Comparison of ENCODE assay signal across 35 cellular contexts in the genomic region with DNA sequence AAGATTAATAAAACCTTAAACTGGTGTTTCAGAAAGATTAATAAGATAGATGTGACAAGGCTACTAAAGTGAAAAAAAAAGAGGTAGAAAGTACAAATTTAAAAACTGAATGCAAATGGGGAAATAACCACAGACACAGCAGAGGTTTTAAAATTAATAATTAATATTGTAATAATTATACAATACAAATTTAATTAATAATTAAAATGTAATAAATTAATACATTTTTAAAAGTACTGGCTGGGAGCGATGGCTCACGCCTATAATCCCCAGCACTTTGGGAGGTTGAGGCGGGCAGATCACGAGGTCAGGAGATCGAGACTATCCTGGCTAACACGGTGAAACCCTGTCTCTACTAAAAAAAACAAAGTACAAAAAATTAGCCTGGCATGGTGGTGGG. TPM values are rescaled to one million over a fixed set of nuclear protein-coding genes. Genes with fewer than 3 reads are reported as not detected.
"Had no signal": no experiment of that assay in that cellular context is flagged by ENCODE, and none has a peak within 500 bp of the region (broad histone marks: within the 10 kb centered on the region; RNA-seq: fewer than 3 reads in every experiment).

No MANE protein-coding gene starts in this region.

- DNase-seq: activated CD4-positive, alpha-beta T cell treated with anti-CD3 and anti-CD28 coated beads for 1 hour; activated CD4-positive, alpha-beta T cell treated with anti-CD3 and anti-CD28 coated beads for 36 hours; activated CD4-positive, alpha-beta T cell treated with anti-CD3 and anti-CD28 coated beads for 48 hours; activated CD4-positive, alpha-beta T cell treated with anti-CD3 and anti-CD28 coated beads, Interleukin-2, amount 50 U/mL, for 48 hours; activated CD4-positive, CD25-positive, alpha-beta regulatory T cell; activated CD8-positive, alpha-beta memory T cell treated with anti-CD3 and anti-CD28 coated beads for 24 hours; activated CD8-positive, alpha-beta memory T cell treated with anti-CD3 and anti-CD28 coated beads, Interleukin-2, amount 10 ng/mL, durations not matched to agents 7 days and 5 days; activated CD8-positive, alpha-beta memory T cell treated with anti-CD3 and anti-CD28 coated beads, Interleukin-2, amount 50 U/mL, for 48 hours; activated CD8-positive, alpha-beta T cell treated with anti-CD3 and anti-CD28 coated beads, Interleukin-2, amount 10 ng/mL, durations not matched to agents 7 days and 5 days; activated effector memory CD4-positive, alpha-beta T cell treated with Interleukin-2 at 50 U/mL for 16 hours; activated gamma-delta T cell; activated naive CD4-positive, alpha-beta T cell treated with anti-CD3 and anti-CD28 coated beads, Interleukin-2, amount 50 U/mL, for 16 hours; activated naive CD4-positive, alpha-beta T cell treated with Interleukin-2 at 50 U/mL for 16 hours; activated naive CD8-positive, alpha-beta T cell treated with anti-CD3 and anti-CD28 coated beads, Interleukin-2, amount 10 ng/mL, durations not matched to agents 7 days and 5 days; activated naive CD8-positive, alpha-beta T cell treated with anti-CD3 and anti-CD28 coated beads, Interleukin-2, amount 50 U/mL, for 24 hours; activated T-cell treated with anti-CD3 and anti-CD28 coated beads, Interleukin-2, amount 50 U/mL, for 24 hours; amygdala; anterior cingulate cortex; caudate nucleus; cerebellar nuclear complex; SW 1271; T-helper 1 cell; T-helper 2 cell; T-helper 9 cell had no signal

- H3K9me3 Mint-ChIP-seq: central memory CD8-positive, alpha-beta T cell had no signal

- ATAC-seq: activated CD4-positive, alpha-beta T cell treated with anti-CD3 and anti-CD28 coated beads for 36 hours; activated CD4-positive, CD25-positive, alpha-beta regulatory T cell treated with anti-CD3 and anti-CD28 coated beads, Interleukin-2, amount 50 U/mL, for 24 hours; activated CD8-positive, alpha-beta memory T cell treated with anti-CD3 and anti-CD28 coated beads, Interleukin-2, amount 10 ng/mL, durations not matched to agents 7 days and 5 days; activated CD8-positive, alpha-beta T cell treated with anti-CD3 and anti-CD28 coated beads, Interleukin-2, amount 10 ng/mL, durations not matched to agents 7 days and 5 days; activated naive CD8-positive, alpha-beta T cell treated with anti-CD3 and anti-CD28 coated beads, Interleukin-2, amount 50 U/mL, for 24 hours had no signal

- H3K27ac Mint-ChIP-seq: activated CD4-positive, alpha-beta T cell treated with anti-CD3 and anti-CD28 coated beads for 36 hours; activated CD8-positive, alpha-beta memory T cell treated with anti-CD3 and anti-CD28 coated beads, Interleukin-2, amount 10 ng/mL, durations not matched to agents 7 days and 5 days; activated CD8-positive, alpha-beta T cell treated with anti-CD3 and anti-CD28 coated beads, Interleukin-2, amount 10 ng/mL, durations not matched to agents 7 days and 5 days; activated naive CD8-positive, alpha-beta T cell; activated naive CD8-positive, alpha-beta T cell treated with anti-CD3 and anti-CD28 coated beads, Interleukin-2, amount 10 ng/mL, durations not matched to agents 7 days and 5 days; activated naive CD8-positive, alpha-beta T cell treated with anti-CD3 and anti-CD28 coated beads, Interleukin-2, amount 50 U/mL, for 24 hours; activated T-cell treated with anti-CD3 and anti-CD28 coated beads, Interleukin-2, amount 50 U/mL, for 24 hours; activated T-helper 2 cell treated with anti-CD3 and anti-CD28 coated beads, Interferon-gamma antibody, Interleukin-2, Interleukin-4, amounts not matched to agents 10 μg/mL and 5 μg/mL and 100 μg/mL, durations not matched to agents 14 hours and 24 hours and 36 hours; brain; T-helper 1 cell treated with Interleukin-12 subunit alpha and Interleukin-12 subunit beta and Interleukin-4 antibody, amounts not matched to agents 30 μg/mL and 1 μg/mL, for 36 hours; T-helper 2 cell treated with Interferon-gamma antibody and Interleukin-4, amounts not matched to agents 5 μg/mL and 100 μg/mL, for 36 hours had no signal

- H3K27me3 Mint-ChIP-seq: activated CD4-positive, alpha-beta T cell treated with anti-CD3 and anti-CD28 coated beads for 36 hours; activated CD8-positive, alpha-beta memory T cell treated with anti-CD3 and anti-CD28 coated beads, Interleukin-2, amount 10 ng/mL, durations not matched to agents 7 days and 5 days; activated naive CD8-positive, alpha-beta T cell; activated naive CD8-positive, alpha-beta T cell treated with anti-CD3 and anti-CD28 coated beads, Interleukin-2, amount 10 ng/mL, durations not matched to agents 7 days and 5 days; activated naive CD8-positive, alpha-beta T cell treated with anti-CD3 and anti-CD28 coated beads, Interleukin-2, amount 50 U/mL, for 24 hours; activated T-cell treated with anti-CD3 and anti-CD28 coated beads, Interleukin-2, amount 50 U/mL, for 24 hours; central memory CD8-positive, alpha-beta T cell had no signal

- H3K4me3 Mint-ChIP-seq: activated CD4-positive, alpha-beta T cell treated with anti-CD3 and anti-CD28 coated beads for 36 hours; activated CD8-positive, alpha-beta memory T cell treated with anti-CD3 and anti-CD28 coated beads, Interleukin-2, amount 10 ng/mL, durations not matched to agents 7 days and 5 days; activated CD8-positive, alpha-beta T cell treated with anti-CD3 and anti-CD28 coated beads, Interleukin-2, amount 10 ng/mL, durations not matched to agents 7 days and 5 days; activated naive CD8-positive, alpha-beta T cell; activated naive CD8-positive, alpha-beta T cell treated with anti-CD3 and anti-CD28 coated beads, Interleukin-2, amount 10 ng/mL, durations not matched to agents 7 days and 5 days; activated naive CD8-positive, alpha-beta T cell treated with anti-CD3 and anti-CD28 coated beads, Interleukin-2, amount 50 U/mL, for 24 hours; activated T-cell treated with anti-CD3 and anti-CD28 coated beads, Interleukin-2, amount 50 U/mL, for 24 hours; brain; central memory CD8-positive, alpha-beta T cell; T-helper 1 cell treated with Interleukin-12 subunit alpha and Interleukin-12 subunit beta and Interleukin-4 antibody, amounts not matched to agents 30 μg/mL and 1 μg/mL, for 36 hours; T-helper 2 cell treated with Interferon-gamma antibody and Interleukin-4, amounts not matched to agents 5 μg/mL and 100 μg/mL, for 36 hours had no signal

RNA-seq across cellular contexts. Expression of gene CD2, which starts 26.8 kb away (rescaled TPM):
- total RNA-seq: ascending aorta, bronchial epithelial cell, cardiac muscle cell, chondrocyte had no signal
